In the genomic region with DNA sequence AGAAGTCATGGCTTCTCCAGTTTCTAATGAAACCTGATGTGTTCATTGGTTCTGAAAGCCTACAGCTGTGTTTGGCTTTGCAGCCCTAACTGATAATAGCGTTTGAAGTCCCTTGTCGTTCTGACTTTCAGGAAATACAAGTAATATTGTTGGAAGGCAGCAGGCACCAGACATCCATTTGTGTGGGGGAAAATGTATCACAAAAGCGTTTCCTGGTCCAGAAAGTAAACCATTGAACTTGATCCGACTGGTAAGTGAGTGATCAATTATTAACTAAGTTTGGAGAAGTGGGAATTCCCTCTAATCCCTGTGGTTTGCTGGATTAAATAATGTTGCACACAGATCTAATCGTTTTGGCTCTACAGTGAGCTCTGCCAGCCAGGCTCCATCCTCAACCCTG, we compare ENCODE assay signal across 15 cellular contexts.
A peak's percentile ranks its signal among the peaks of the same experiment; 100 is the strongest.
DNase-seq lines count a peak whose midpoint lies in the region; ATAC-seq, FAIRE-seq and TF ChIP-seq lines count a peak whose summit lies in the region.
"Had no signal": no experiment of that assay in that cellular context is flagged by ENCODE, and none has a peak within 500 bp of the region (broad histone marks: within the 10 kb centered on the region; RNA-seq: fewer than 3 reads in every experiment).

No MANE protein-coding gene starts in this region.

- ATAC-seq in HG02938 (IDR thresholded peaks at IDR 0.05; ENCODE audit: unreplicated experiment), result no peak
- ATAC-seq in CD4-positive, alpha-beta T cell (ENCODE audit: poor library complexity), result no peak
- ATAC-seq: CD8-positive, alpha-beta T cell had no signal

- POLR2A ChIA-PET in Caco-2 (lab: Charles Lee) (interaction anchor here (0.5 to 0.6 kb wide), 2 partner anchors 96 to 948 kb away, joined by 3 to 5 read pairs; no protein-coding TSS in a partner anchor), endothelial cell of umbilical vein (lab: Charles Lee) (no interaction called here)
- POLR2A ChIA-PET in CD4-positive, alpha-beta T cell (lab: Charles Lee), result no interaction called here

- no peak overlapping the region for H3K4me2 ChIP-seq in endothelial cell of umbilical vein (ENCODE audit: insufficient read depth, low read length)
- no peak overlapping the region for H3K4me2 ChIP-seq in neural progenitor cell

- H2AFZ ChIP-seq in endothelial cell of umbilical vein (ENCODE audit: low read depth, low read length) (peak overlapping the region; percentile 20), neural progenitor cell (replicated peaks) (no peak overlapping the region)

- dilution Hi-C loops in endothelial cell of umbilical vein (cut with MboI; ENCODE audit: extremely low pct_ligation_motif_present, low sequenced_read_pairs), result no loop called here

- no peaks in the 10 kb centered on the region for H3K36me3 ChIP-seq in Caco-2 (ENCODE audit: control insufficient read depth, insufficient read depth, low read length)
- no peaks in the 10 kb centered on the region for H3K36me3 ChIP-seq in endothelial cell of umbilical vein (ENCODE audit: control insufficient read depth in 2 of 2, extremely low read depth in 1 of 2, insufficient read depth in 2 of 2, low read length in 2 of 2)
- no peaks in the 10 kb centered on the region for H3K36me3 ChIP-seq in neural progenitor cell

- H3K27ac Mint-ChIP-seq in Caco-2 (ENCODE audit: unreplicated experiment) (no peak overlapping the region), neural progenitor cell (no peak overlapping the region)
- H3K27ac Mint-ChIP-seq in CD4-positive, alpha-beta T cell, result no peak overlapping the region
- H3K27ac Mint-ChIP-seq: CD8-positive, alpha-beta T cell had no signal

- H3K4me1 ChIP-seq in Caco-2 (peaks cover 18% of the 10 kb centered on the region), endothelial cell of umbilical vein (ENCODE audit: control insufficient read depth, extremely low read depth, insufficient read depth, low read length) (peaks cover 16% of the 10 kb centered on the region), neural progenitor cell (no peaks in the 10 kb centered on the region)

- no peak overlapping the region for H3K27ac ChIP-seq in endothelial cell of umbilical vein (ENCODE audit: insufficient read depth, low read depth, low read length)
- no peak overlapping the region for H3K27ac ChIP-seq in neural progenitor cell
- no peak overlapping the region for H3K27ac ChIP-seq in CD4-positive, alpha-beta T cell (ENCODE audit: low read depth, low read length)

- H3K4me3 ChIP-seq in Caco-2 (ENCODE audit: low read depth, low read length) (no peak overlapping the region), endothelial cell of umbilical vein (replicated peaks in 1 of 3; ENCODE audit: insufficient read depth in 1 of 3, low read depth in 1 of 3, low read length in 3 of 3) (no peak overlapping the region), neural progenitor cell (no peak overlapping the region)

- H3K9ac ChIP-seq in endothelial cell of umbilical vein (replicated peaks; ENCODE audit: extremely low read depth, insufficient read depth, low read length) (no peak overlapping the region), neural progenitor cell (no peak overlapping the region)

- no peak for TF ChIP-seq POLR2A in endothelial cell of umbilical vein (IDR thresholded peaks at IDR 0.05; ENCODE audit: low read depth, low read length)

- intact Hi-C loops in Caco-2 (cut with micrococcal nuclease; ENCODE audit: unreplicated experiment) (loop anchor here (2.0 kb wide), 1 partner anchor 18 kb away; no protein-coding TSS in a partner anchor), endothelial cell of umbilical vein (cut with micrococcal nuclease) (no loop called here)
- intact Hi-C loops in CD4-positive, alpha-beta T cell (cut with DNase I, micrococcal nuclease), result no loop called here

- H3K4me3 Mint-ChIP-seq in Caco-2 (ENCODE audit: unreplicated experiment) (peak overlapping the region; percentile 3), neural progenitor cell (peak overlapping the region; percentile 5)
- no peak overlapping the region for H3K4me3 Mint-ChIP-seq in CD4-positive, alpha-beta T cell
- H3K4me3 Mint-ChIP-seq: CD8-positive, alpha-beta T cell had no signal

- H3K36me3 Mint-ChIP-seq in Caco-2 (ENCODE audit: insufficient read depth, unreplicated experiment) (no peaks in the 10 kb centered on the region), neural progenitor cell (no peaks in the 10 kb centered on the region)
- no peaks in the 10 kb centered on the region for H3K36me3 Mint-ChIP-seq in CD4-positive, alpha-beta T cell (ENCODE audit: low read depth)
- H3K36me3 Mint-ChIP-seq: CD8-positive, alpha-beta T cell had no signal

- H3K9me3 ChIP-seq in Caco-2 (no peaks in the 10 kb centered on the region), endothelial cell of umbilical vein (replicated peaks; ENCODE audit: control insufficient read depth, insufficient read depth, low read length) (no peaks in the 10 kb centered on the region), neural progenitor cell (ENCODE audit: low read depth) (no peaks in the 10 kb centered on the region)
- no peaks in the 10 kb centered on the region for H3K9me3 ChIP-seq in CD4-positive, alpha-beta T cell (ENCODE audit: control insufficient read depth, low read length)

- peak; percentile 51 to 59 for DNase-seq in Caco-2
- DNase-seq in NCI-H146 treated with DMSO at 0.1 percent for 48 hours (lab: John Stamatoyannopoulos, UW; ENCODE audit: unreplicated experiment), result peak; percentile 26
- peak; percentile 44 for DNase-seq in endothelial cell of umbilical vein (ENCODE audit: low read depth, low spot score)
- no peak for DNase-seq in neural progenitor cell (ENCODE audit: low spot score)
- no peak for DNase-seq in AG20443 (ENCODE audit: low spot score)
- DNase-seq in CD4-positive, alpha-beta T cell, result no peak
- no peak for DNase-seq in NCI-H2227 treated with DMSO at 0.1 percent for 48 hours (lab: John Stamatoyannopoulos, UW)
- DNase-seq: CD8-positive, alpha-beta T cell; DMS 273 treated with DMSO at 0.1 percent for 48 hours; EL; IMR-90; NCI-H1694 treated with DMSO at 0.1 percent for 48 hours; NCI-H2171 treated with DMSO at 0.1 percent for 48 hours; NCI-H510A treated with DMSO at 0.1 percent for 48 hours had no signal

- H3K27me3 Mint-ChIP-seq in Caco-2 (ENCODE audit: insufficient read depth, unreplicated experiment) (no peaks in the 10 kb centered on the region), neural progenitor cell (ENCODE audit: insufficient read depth, low read depth) (peaks cover 6% of the 10 kb centered on the region)
- no peaks in the 10 kb centered on the region for H3K27me3 Mint-ChIP-seq in CD4-positive, alpha-beta T cell

- H3K27me3 ChIP-seq in Caco-2 (replicated peaks; ENCODE audit: control insufficient read depth, insufficient read depth, low read length) (no peaks in the 10 kb centered on the region), endothelial cell of umbilical vein (ENCODE audit: control insufficient read depth in 2 of 2, insufficient read depth in 2 of 2, low read length in 2 of 2) (no peaks in the 10 kb centered on the region), neural progenitor cell (no peaks in the 10 kb centered on the region)
- H3K27me3 ChIP-seq in CD4-positive, alpha-beta T cell (ENCODE audit: control insufficient read depth, insufficient read depth, low read length), result no peaks in the 10 kb centered on the region

- no peaks in the 10 kb centered on the region for H3K9me3 Mint-ChIP-seq in Caco-2 (ENCODE audit: unreplicated experiment)
- peaks cover 6% of the 10 kb centered on the region for H3K9me3 Mint-ChIP-seq in neural progenitor cell
- no peaks in the 10 kb centered on the region for H3K9me3 Mint-ChIP-seq in CD4-positive, alpha-beta T cell
- H3K9me3 Mint-ChIP-seq: CD8-positive, alpha-beta T cell had no signal

- FAIRE-seq in endothelial cell of umbilical vein (lab: Jason Lieb, UNC), result no peak

- H3F3A ChIP-seq in neural progenitor cell (ENCODE audit: low read depth), result no peaks in the 10 kb centered on the region

- TF ChIP-seq CTCF in Caco-2 (IDR thresholded peaks at IDR 0.05; ENCODE audit: insufficient read depth in 1 of 2, low read depth in 1 of 2, low read length in 1 of 2, severe bottlenecking in 1 of 2, unreplicated experiment in 1 of 2) (no peak), endothelial cell of umbilical vein (IDR thresholded peaks at IDR 0.05; ENCODE audit: extremely low read depth in 1 of 2, insufficient read depth in 1 of 2, low read depth in 1 of 2, low read length in 2 of 2) (no peak), neural progenitor cell (IDR thresholded peaks at IDR 0.05) (no peak)
- no peak for TF ChIP-seq CTCF in CD4-positive, alpha-beta T cell (IDR thresholded peaks at IDR 0.05)

- peaks cover 25% of the 10 kb centered on the region for H3K4me1 Mint-ChIP-seq in Caco-2 (ENCODE audit: low read depth, unreplicated experiment)
- peaks cover 21% of the 10 kb centered on the region for H3K4me1 Mint-ChIP-seq in neural progenitor cell
- peaks cover 18% of the 10 kb centered on the region for H3K4me1 Mint-ChIP-seq in CD4-positive, alpha-beta T cell (ENCODE audit: low read depth)

- CTCF ChIA-PET in Caco-2 (lab: Charles Lee), result interaction anchor here (0.7 kb wide), 1 partner anchor 103 kb away, joined by 3 read pairs; no protein-coding TSS in a partner anchor
- CTCF ChIA-PET in endothelial cell of umbilical vein (lab: Charles Lee), result interaction anchor here (0.9 kb wide), 1 partner anchor 24 kb away, joined by 3 read pairs; no protein-coding TSS in a partner anchor
- CTCF ChIA-PET in CD4-positive, alpha-beta T cell (lab: Charles Lee), result no interaction called here

- H3K79me2 ChIP-seq in endothelial cell of umbilical vein (ENCODE audit: control insufficient read depth, insufficient read depth, low read length), result no peaks in the 10 kb centered on the region
- H3K79me2 ChIP-seq in neural progenitor cell (ENCODE audit: low read depth), result no peaks in the 10 kb centered on the region

- no peaks in the 10 kb centered on the region for H4K20me1 ChIP-seq in endothelial cell of umbilical vein (replicated peaks; ENCODE audit: control insufficient read depth, extremely low read depth, insufficient read depth, low read length)
- H4K20me1 ChIP-seq in neural progenitor cell (ENCODE audit: low read depth), result no peaks in the 10 kb centered on the region

- no peaks in the 10 kb centered on the region for H3K9me1 ChIP-seq in endothelial cell of umbilical vein (replicated peaks; ENCODE audit: control insufficient read depth, extremely low read depth, insufficient read depth, low read length)

- no TSS peak for BruUV-seq in Caco-2 (replicated peaks; lab: Mats Ljungman, UMichigan)
- BruUV-seq in endothelial cell of umbilical vein (replicated peaks; lab: Mats Ljungman, UMichigan), result no TSS peak

TF ChIP-seq in endothelial cell of umbilical vein, 7 proteins besides CTCF, POLR2A, EP300 and RAD21:
- TF ChIP-seq EZH2 (IDR thresholded peaks at IDR 0.05; ENCODE audit: borderline replicate concordance, low read depth, low read length, severe bottlenecking) (no peak), GATA2 (IDR thresholded peaks at IDR 0.05; ENCODE audit: insufficient read depth, insufficient read length, low read depth, low read length) (peak; percentile 32), MYC (IDR thresholded peaks at IDR 0.05; ENCODE audit: low read depth, low read length) (no peak), JUN (IDR thresholded peaks at IDR 0.05; ENCODE audit: borderline replicate concordance, insufficient read depth, insufficient read length, low read depth) (no peak)

Comparison
In these comparisons a context has a peak if more than half of its experiments do, and no peak if none do; other contexts are left out.
1. DNase-seq: peak in Caco-2 (2 of 2), NCI-H146 treated with DMSO at 0.1 percent for 48 hours (single experiment) and endothelial cell of umbilical vein (single experiment); none in neural progenitor cell (single experiment), AG20443 (single experiment), CD4-positive, alpha-beta T cell (0 of 10) and NCI-H2227 treated with DMSO at 0.1 percent for 48 hours (single experiment).